In the genomic region with DNA sequence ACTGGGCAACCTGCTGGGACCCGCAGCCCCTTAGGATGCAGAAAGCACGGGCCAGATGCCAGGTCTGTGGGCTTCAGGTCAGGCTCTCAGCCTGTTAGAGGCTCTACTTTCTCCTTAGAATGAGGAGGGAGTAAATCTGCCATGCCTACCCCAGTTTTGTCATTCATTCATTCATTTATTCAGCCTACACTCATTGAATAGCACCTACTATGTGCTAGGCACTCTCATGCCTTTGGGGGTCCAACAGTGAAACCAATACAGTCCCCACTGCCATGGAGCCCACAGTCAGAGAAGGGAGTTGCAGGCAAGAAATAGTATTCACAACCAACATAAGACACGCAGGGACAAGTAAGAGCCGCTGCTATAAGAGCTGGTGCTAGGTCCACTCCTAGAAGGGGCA, we compare ENCODE assay signal across 17 cellular contexts. TPM values are rescaled to one million over a fixed set of nuclear protein-coding genes. Genes with fewer than 3 reads are reported as not detected.
DNase-seq lines count a peak whose midpoint lies in the region; ATAC-seq and TF ChIP-seq lines count a peak whose summit lies in the region.
"Had no signal": no experiment of that assay in that cellular context is flagged by ENCODE, and none has a peak within 500 bp of the region (broad histone marks: within the 10 kb centered on the region; RNA-seq: fewer than 3 reads in every experiment).

No MANE protein-coding gene starts in this region.

- intact Hi-C loops in heart left ventricle (cut with DNase I), result loop anchor here in 1 of 10 donors (5.0 kb wide), 1 partner anchor 53 kb away; no protein-coding TSS in a partner anchor

- H4K8ac ChIP-seq in mesenchymal stem cell (ENCODE audit: low read length), result no peak overlapping the region

- H3K79me1 ChIP-seq in mesenchymal stem cell (replicated peaks; ENCODE audit: low read length, poor library complexity, severe bottlenecking), result no peaks in the 10 kb centered on the region

- H3K27me3 ChIP-seq in heart left ventricle (no peaks in the 10 kb centered on the region), right atrium auricular region (no peaks in the 10 kb centered on the region), mesenchymal stem cell (ENCODE audit: control insufficient read depth in 1 of 2, insufficient read depth in 1 of 2, low read length in 2 of 2) (peaks cover 60 to 67% of the 10 kb centered on the region in 2 experiments)
- H3K27me3 ChIP-seq: BE2C had no signal

- H2BK12ac ChIP-seq in mesenchymal stem cell (ENCODE audit: low read length in 2 of 2), result no peak overlapping the region

- H3K18ac ChIP-seq in mesenchymal stem cell (ENCODE audit: low read depth in 1 of 2, low read length in 2 of 2), result no peak overlapping the region

- H3K9ac ChIP-seq in mesenchymal stem cell (ENCODE audit: low read length), result no peak overlapping the region
- H3K9ac ChIP-seq: GM23248, KMS-11 had no signal

- no peak for ATAC-seq in heart left ventricle
- ATAC-seq in HG03139 (IDR thresholded peaks at IDR 0.05; ENCODE audit: unreplicated experiment), result no peak
- no peak for ATAC-seq in HG03175 (IDR thresholded peaks at IDR 0.05; ENCODE audit: unreplicated experiment)
- ATAC-seq: GM12878 had no signal

- TF ChIP-seq CTCF in heart left ventricle (IDR thresholded peaks at IDR 0.05) (no peak), right atrium auricular region (IDR thresholded peaks at IDR 0.05) (no peak)

- H3K36me3 Mint-ChIP-seq in T-helper 2 cell treated with Interferon-gamma antibody and Interleukin-4, amounts not matched to agents 5 μg/mL and 100 μg/mL, for 36 hours (ENCODE audit: low read depth), result no peaks in the 10 kb centered on the region
- H3K36me3 Mint-ChIP-seq: CD4-positive, CD25-positive, alpha-beta regulatory T cell had no signal

- H3K4me1 ChIP-seq in heart left ventricle, result peaks cover 0 to 52% (median 15%) of the 10 kb centered on the region in 12 donors
- H3K4me1 ChIP-seq in right atrium auricular region, result peaks cover 0 to 22% of the 10 kb centered on the region in 2 donors
- peaks cover 6% of the 10 kb centered on the region for H3K4me1 ChIP-seq in mesenchymal stem cell (ENCODE audit: control insufficient read depth, insufficient read depth, low read depth, low read length)

- DNase-seq in heart left ventricle (no peak), right atrium auricular region (ENCODE audit: low spot score) (no peak), caudate nucleus (lab: John Stamatoyannopoulos, UW) (no peak), mesenchymal stem cell (no peak), SW480 (ENCODE audit: low spot score) (no peak)
- DNase-seq in T-helper 2 cell treated with Interferon-gamma antibody and Interleukin-4, amounts not matched to agents 5 μg/mL and 100 μg/mL, for 36 hours (ENCODE audit: low spot score), result no peak
- DNase-seq: BE2C; CD4-positive, CD25-positive, alpha-beta regulatory T cell; DMS 273 treated with DMSO at 0.1 percent for 48 hours; EL; GM23248; NCI-H2227 treated with DMSO at 0.1 percent for 48 hours; NCI-H82 had no signal

- H2AFZ ChIP-seq in mesenchymal stem cell (ENCODE audit: low read depth, low read length), result no peak overlapping the region
- H2AFZ ChIP-seq: GM23248 had no signal

- 88 to 94% (median 92%) methylated on average over 3 to 4 of the region's 4 CpGs for WGBS in heart left ventricle, 4 donors
- 95% methylated on average over 2 of the region's 4 CpGs for WGBS in mesenchymal stem cell

- H3K4me2 ChIP-seq in mesenchymal stem cell (ENCODE audit: low read length, poor library complexity, severe bottlenecking), result no peak overlapping the region
- H3K4me2 ChIP-seq: KMS-11 had no signal

- H3K14ac ChIP-seq in mesenchymal stem cell (ENCODE audit: low read length in 2 of 2), result no peak overlapping the region

- H3K27me3 Mint-ChIP-seq in T-helper 2 cell treated with Interferon-gamma antibody and Interleukin-4, amounts not matched to agents 5 μg/mL and 100 μg/mL, for 36 hours (ENCODE audit: low read depth), result no peaks in the 10 kb centered on the region
- H3K27me3 Mint-ChIP-seq: CD4-positive, CD25-positive, alpha-beta regulatory T cell had no signal

- no peak overlapping the region for H3K4me3 Mint-ChIP-seq in T-helper 2 cell treated with Interferon-gamma antibody and Interleukin-4, amounts not matched to agents 5 μg/mL and 100 μg/mL, for 36 hours
- H3K4me3 Mint-ChIP-seq: CD4-positive, CD25-positive, alpha-beta regulatory T cell had no signal

- H3K23ac ChIP-seq in mesenchymal stem cell (ENCODE audit: low read length in 2 of 2), result no peak overlapping the region

- no peak overlapping the region for H4K91ac ChIP-seq in mesenchymal stem cell (ENCODE audit: low read length)

- H2BK120ac ChIP-seq in mesenchymal stem cell (ENCODE audit: low read depth, low read length), result no peak overlapping the region

- H3K27ac Mint-ChIP-seq in T-helper 2 cell treated with Interferon-gamma antibody and Interleukin-4, amounts not matched to agents 5 μg/mL and 100 μg/mL, for 36 hours, result no peak overlapping the region

- H3K9me3 ChIP-seq in heart left ventricle (no peaks in the 10 kb centered on the region), right atrium auricular region (no peaks in the 10 kb centered on the region), mesenchymal stem cell (ENCODE audit: control insufficient read depth, low read length) (no peaks in the 10 kb centered on the region)
- H3K9me3 ChIP-seq: BE2C had no signal

- H3K4me3 ChIP-seq in heart left ventricle, result no peak overlapping the region
- no peak overlapping the region for H3K4me3 ChIP-seq in right atrium auricular region
- H3K4me3 ChIP-seq in mesenchymal stem cell (ENCODE audit: insufficient read depth in 1 of 2, low read depth in 1 of 2, low read length in 2 of 2), result no peak overlapping the region
- H3K4me3 ChIP-seq: GM12878, GM23248 had no signal

- H3K36me3 ChIP-seq in heart left ventricle, result no peaks in the 10 kb centered on the region
- H3K36me3 ChIP-seq in right atrium auricular region, result no peaks in the 10 kb centered on the region
- H3K36me3 ChIP-seq in mesenchymal stem cell (ENCODE audit: control insufficient read depth in 1 of 2, insufficient read depth in 2 of 2, low read depth in 1 of 2, low read length in 2 of 2), result no peaks in the 10 kb centered on the region
- H3K36me3 ChIP-seq: BE2C had no signal

- peaks cover 5% of the 10 kb centered on the region for H3K4me1 Mint-ChIP-seq in T-helper 2 cell treated with Interferon-gamma antibody and Interleukin-4, amounts not matched to agents 5 μg/mL and 100 μg/mL, for 36 hours (ENCODE audit: low read depth)

- no peak overlapping the region for H3K4ac ChIP-seq in mesenchymal stem cell (ENCODE audit: low read depth in 1 of 2, low read length in 2 of 2)

- H3K27ac ChIP-seq in heart left ventricle, result peak overlapping the region in 7 of 12 donors; percentile 17 to 58 (median 39)
- H3K27ac ChIP-seq in right atrium auricular region, result no peak overlapping the region
- peak overlapping the region; percentile 50 for H3K27ac ChIP-seq in caudate nucleus (ENCODE audit: low read depth, low read length)
- H3K27ac ChIP-seq in mesenchymal stem cell (ENCODE audit: low read length, poor library complexity, severe bottlenecking), result no peak overlapping the region
- H3K27ac ChIP-seq: GM23248, KMS-11 had no signal

- H2BK5ac ChIP-seq in mesenchymal stem cell (ENCODE audit: low read depth, low read length, poor library complexity, severe bottlenecking), result no peak overlapping the region

- TF ChIP-seq POLR2A in heart left ventricle (IDR thresholded peaks at IDR 0.05), result no peak

- H2AK5ac ChIP-seq in mesenchymal stem cell (ENCODE audit: low read length, severe bottlenecking), result no peak overlapping the region

- peak overlapping the region; percentile 44 for H2BK15ac ChIP-seq in mesenchymal stem cell (ENCODE audit: low read depth, poor library complexity, severe bottlenecking)

- no peaks in the 10 kb centered on the region for H3K9me3 Mint-ChIP-seq in T-helper 2 cell treated with Interferon-gamma antibody and Interleukin-4, amounts not matched to agents 5 μg/mL and 100 μg/mL, for 36 hours
- H3K9me3 Mint-ChIP-seq: CD4-positive, CD25-positive, alpha-beta regulatory T cell had no signal

RNA-seq across cellular contexts. Expression of gene KCNN3, which starts 56.0 kb away (rescaled TPM):
- total RNA-seq in heart left ventricle (1 to 10 TPM; 1.0 to 4.6 (median 3.0) TPM), right atrium auricular region (1 to 10 TPM; 3.9 to 4.4 TPM)
- polyA plus RNA-seq in heart left ventricle, result under 1 TPM; 0.42 to 0.88 TPM
- polyA plus RNA-seq in mesenchymal stem cell (2013, experiment 1 of 2), result 0.81 TPM
- polyA plus RNA-seq in mesenchymal stem cell (2013, experiment 2 of 2), result 0.75 TPM
- total RNA-seq: GM23248 had no signal
- polyA plus RNA-seq: CD4-positive, CD25-positive, alpha-beta regulatory T cell; GM23248 had no signal

Comparison
In these comparisons a context has a peak if more than half of its experiments do, and no peak if none do; other contexts are left out.
1. H3K27ac ChIP-seq: peak in heart left ventricle (7 of 12) and caudate nucleus (single experiment); none in right atrium auricular region (0 of 2) and mesenchymal stem cell (single experiment).